ENCODE assay signal across 12 cellular contexts in the genomic region with DNA sequence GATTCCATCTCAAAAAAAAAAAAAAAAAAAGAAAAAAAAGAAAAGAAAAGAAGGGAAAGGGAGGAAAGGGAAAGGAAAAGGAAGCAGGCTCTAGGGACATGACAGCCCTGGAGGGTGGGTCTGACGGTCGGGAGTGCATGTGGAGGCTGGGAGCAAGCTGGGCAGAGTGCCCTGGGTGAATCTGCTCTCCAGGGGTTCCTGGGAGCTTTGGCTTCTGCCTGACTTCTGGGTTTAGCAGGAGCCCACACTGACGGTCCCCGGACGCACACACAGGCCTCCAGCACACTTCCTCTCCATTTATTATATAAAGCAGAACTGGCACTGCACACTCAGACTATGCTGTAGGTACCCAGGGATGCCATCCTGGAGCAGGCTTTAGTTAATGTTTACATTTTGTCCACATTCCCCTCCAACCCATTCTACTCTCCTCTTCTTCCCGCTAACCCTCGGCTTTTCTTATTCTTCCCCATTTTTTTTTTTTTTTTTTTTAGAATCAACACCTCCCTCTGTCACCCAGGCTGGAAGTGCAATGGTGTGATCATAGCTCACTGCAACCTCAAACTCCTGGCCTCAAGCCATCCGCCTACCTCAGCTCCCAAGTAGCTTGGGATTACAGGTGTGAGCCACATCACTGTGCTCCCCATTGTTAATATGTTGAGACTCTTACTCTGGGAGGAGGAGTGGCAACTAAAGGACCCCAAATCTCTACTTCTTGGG.
DNase-seq lines count a peak whose midpoint lies in the region; ATAC-seq and TF ChIP-seq lines count a peak whose summit lies in the region.
"Had no signal": no experiment of that assay in that cellular context is flagged by ENCODE, and none has a peak within 500 bp of the region (broad histone marks: within the 10 kb centered on the region; RNA-seq: fewer than 3 reads in every experiment).

No MANE protein-coding gene starts in this region.

- TF ChIP-seq CTCF in right atrium auricular region (IDR thresholded peaks at IDR 0.05) = no peak
- TF ChIP-seq CTCF in left lung (IDR thresholded peaks at IDR 0.05) = no peak

- intact Hi-C loops in Right ventricle myocardium superior (cut with DNase I) = no loop called here
- intact Hi-C loops in left lung (cut with DNase I) = no loop called here

- no peaks in the 10 kb centered on the region for H3K27me3 ChIP-seq in right atrium auricular region
- no peaks in the 10 kb centered on the region for H3K27me3 ChIP-seq in left lung

- H3K9me3 ChIP-seq in right atrium auricular region (no peaks in the 10 kb centered on the region), left lung (no peaks in the 10 kb centered on the region)

- H3K36me3 ChIP-seq in right atrium auricular region = no peaks in the 10 kb centered on the region
- no peaks in the 10 kb centered on the region for H3K36me3 ChIP-seq in left lung

- H3K4me3 ChIP-seq in right atrium auricular region (no peak overlapping the region), left lung (no peak overlapping the region)
- H3K4me3 ChIP-seq: coronary artery had no signal

- ATAC-seq in Right ventricle myocardium superior (ENCODE audit: poor library complexity) (peak; percentile 63), left lung (peak; percentile 49), HG03378 (IDR thresholded peaks at IDR 0.05; ENCODE audit: unreplicated experiment) (no peak), GM21786 (IDR thresholded peaks at IDR 0.05; ENCODE audit: unreplicated experiment) (no peak)

- DNase-seq in Right ventricle myocardium superior (peak; percentile 61), right atrium auricular region (ENCODE audit: low spot score) (no peak), UCSD-AML1 (lab: John Stamatoyannopoulos, UW; ENCODE audit: unreplicated experiment) (peak; percentile 49), left lung (peak; percentile 64 to 83), COLO668 (lab: John Stamatoyannopoulos, UW; ENCODE audit: unreplicated experiment) (no peak), 8988T (no peak)
- DNase-seq: activated T-cell treated with anti-CD3 and anti-CD28 coated beads for 4 hours; H7; stimulated activated CD4-positive, alpha-beta T cell treated with anti-CD3 and anti-CD28 coated beads, Interleukin-12 subunit alpha, Interleukin-12 subunit beta, amount 100 ng/mL, for 4 hours had no signal

- H3K4me1 ChIP-seq in right atrium auricular region (peaks cover 0 to 13% of the 10 kb centered on the region in 2 donors), left lung (peaks cover 0 to 55% of the 10 kb centered on the region in 2 donors)

- H3K27ac ChIP-seq in right atrium auricular region = no peak overlapping the region
- H3K27ac ChIP-seq in left lung = peak overlapping the region in 1 of 2 donors; percentile 78

Comparison
In these comparisons a context has a peak if more than half of its experiments do, and no peak if none do; other contexts are left out.
1. DNase-seq: peak in Right ventricle myocardium superior (single experiment), UCSD-AML1 (single experiment) and left lung (2 of 2); none in right atrium auricular region (single experiment), COLO668 (single experiment) and 8988T (single experiment).
2. ATAC-seq: peak in Right ventricle myocardium superior (single experiment) and left lung (single experiment); none in HG03378 (single experiment) and GM21786 (single experiment).